13 cellular contexts compared by ENCODE assay signal in the genomic region with DNA sequence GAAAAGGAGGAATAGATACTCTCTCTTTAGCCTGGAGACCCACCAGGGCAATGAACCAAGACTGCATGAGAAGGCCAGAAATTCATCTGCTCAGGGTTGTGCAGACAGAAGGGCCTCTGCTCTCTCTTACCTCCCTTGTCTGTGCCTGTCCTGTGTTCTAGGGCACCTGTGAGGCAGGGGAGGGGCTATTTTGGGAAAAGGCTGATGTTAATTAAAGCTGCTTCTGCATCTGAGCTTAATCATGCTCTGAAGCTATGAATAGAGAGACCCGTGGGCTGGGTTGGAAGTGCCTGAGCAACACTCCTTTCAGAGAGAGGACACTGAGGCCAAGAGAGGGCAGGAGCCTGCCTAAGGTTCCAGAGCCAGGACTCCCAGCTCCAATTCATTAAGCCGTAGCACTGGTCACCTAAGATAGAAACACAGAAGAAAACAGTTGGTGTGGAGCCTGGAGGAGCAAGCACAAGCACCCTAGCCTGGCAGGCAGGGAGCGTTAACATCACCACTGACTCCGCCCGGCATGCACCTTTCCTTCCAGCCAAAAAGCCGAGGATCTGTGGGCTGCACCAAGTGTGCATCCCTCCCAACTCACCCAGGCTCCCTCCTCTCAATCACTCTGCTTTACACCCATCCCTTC. TPM values are rescaled to one million over a fixed set of nuclear protein-coding genes. Genes with fewer than 3 reads are reported as not detected.
DNase-seq lines count a peak whose midpoint lies in the region; ATAC-seq and TF ChIP-seq lines count a peak whose summit lies in the region.
"Had no signal": no experiment of that assay in that cellular context is flagged by ENCODE, and none has a peak within 500 bp of the region (broad histone marks: within the 10 kb centered on the region; RNA-seq: fewer than 3 reads in every experiment).

No MANE protein-coding gene starts in this region.

- H3K27ac ChIP-seq in left ventricle myocardium inferior (replicated peaks) (no peak overlapping the region), right atrium auricular region (no peak overlapping the region), colonic mucosa (no peak overlapping the region)

- intact Hi-C loops in left ventricle myocardium inferior (cut with micrococcal nuclease) (loop anchor here (2.0 kb wide), 1 partner anchor 91 kb away; no protein-coding TSS in a partner anchor), colonic mucosa (cut with DNase I) (loop anchor here (1.0 kb wide), 1 partner anchor 92 kb away; no protein-coding TSS in a partner anchor)

- no peak overlapping the region for H3K9ac ChIP-seq in colonic mucosa (ENCODE audit: low read depth in 2 of 2, low read length in 2 of 2)

- H3K27me3 ChIP-seq in left ventricle myocardium inferior (ENCODE audit: low read depth) (no peaks in the 10 kb centered on the region), right atrium auricular region (no peaks in the 10 kb centered on the region), colonic mucosa (no peaks in the 10 kb centered on the region)

- H3K36me3 ChIP-seq in left ventricle myocardium inferior (no peaks in the 10 kb centered on the region), right atrium auricular region (no peaks in the 10 kb centered on the region), colonic mucosa (no peaks in the 10 kb centered on the region)

- peak; percentile 8 for ATAC-seq in HG03378 (IDR thresholded peaks at IDR 0.05; ENCODE audit: unreplicated experiment)
- ATAC-seq in HG02623 (IDR thresholded peaks at IDR 0.05; ENCODE audit: unreplicated experiment), result no peak
- ATAC-seq in effector memory CD8-positive, alpha-beta T cell (replicated peaks), result no peak

- H3K36me3 Mint-ChIP-seq in effector memory CD8-positive, alpha-beta T cell (ENCODE audit: insufficient read depth), result peaks cover 12% of the 10 kb centered on the region

- H3K9me3 ChIP-seq in left ventricle myocardium inferior (replicated peaks) (no peaks in the 10 kb centered on the region), right atrium auricular region (no peaks in the 10 kb centered on the region), colonic mucosa (no peaks in the 10 kb centered on the region)

- H3K4me1 Mint-ChIP-seq in effector memory CD8-positive, alpha-beta T cell (ENCODE audit: low read depth in 2 of 2), result peaks cover 43 to 47% of the 10 kb centered on the region in 2 donors

- H3K4me3 ChIP-seq in left ventricle myocardium inferior (no peak overlapping the region), right atrium auricular region (no peak overlapping the region), colonic mucosa (no peak overlapping the region)
- H3K4me3 ChIP-seq: smooth muscle cell had no signal

- H3K27ac Mint-ChIP-seq in effector memory CD8-positive, alpha-beta T cell, result no peak overlapping the region
- H3K27ac Mint-ChIP-seq: activated CD8-positive, alpha-beta T cell treated with anti-CD3 and anti-CD28 coated beads for 36 hours; activated naive CD8-positive, alpha-beta T cell had no signal

- no peaks in the 10 kb centered on the region for H3K27me3 Mint-ChIP-seq in effector memory CD8-positive, alpha-beta T cell
- H3K27me3 Mint-ChIP-seq: activated naive CD8-positive, alpha-beta T cell had no signal

- H3K4me1 ChIP-seq in left ventricle myocardium inferior (peaks cover 20% of the 10 kb centered on the region), right atrium auricular region (peaks cover 0 to 21% of the 10 kb centered on the region in 2 donors), colonic mucosa (no peaks in the 10 kb centered on the region)

- DNase-seq in left ventricle myocardium inferior (no peak), right atrium auricular region (ENCODE audit: low spot score) (no peak), colonic mucosa (no peak), superior temporal gyrus (ENCODE audit: extremely low spot score) (peak; percentile 27), mucosa of gallbladder (ENCODE audit: low spot score) (no peak)
- DNase-seq in effector memory CD8-positive, alpha-beta T cell, result no peak
- DNase-seq: NCI-H1436 treated with DMSO at 0.1 percent for 48 hours had no signal

- TF ChIP-seq CTCF in left ventricle myocardium inferior (IDR thresholded peaks at IDR 0.05; ENCODE audit: borderline replicate concordance), result peak; percentile 12
- TF ChIP-seq CTCF in right atrium auricular region (IDR thresholded peaks at IDR 0.05), result no peak
- TF ChIP-seq CTCF in colonic mucosa (IDR thresholded peaks at IDR 0.05), result peak; percentile 13

- no peak overlapping the region for H3K4me3 Mint-ChIP-seq in effector memory CD8-positive, alpha-beta T cell
- H3K4me3 Mint-ChIP-seq: activated CD8-positive, alpha-beta T cell treated with anti-CD3 and anti-CD28 coated beads for 36 hours; activated naive CD8-positive, alpha-beta T cell had no signal

- no peaks in the 10 kb centered on the region for H3K9me3 Mint-ChIP-seq in effector memory CD8-positive, alpha-beta T cell

RNA-seq across cellular contexts. Expression of a gene that starts 31.4 kb away (rescaled TPM):
- 55.3 TPM for total RNA-seq in left ventricle myocardium inferior
- total RNA-seq in right atrium auricular region, result 100 to 1,000 TPM in 1 of 2 donors, 10 to 100 TPM in 1; 80.0 to 123 TPM
- 10 to 100 TPM; 49.0 to 49.2 TPM for total RNA-seq in colonic mucosa
- 35.3 TPM for total RNA-seq in mucosa of gallbladder

RNA-seq across cellular contexts. Expression of a gene that starts 43.2 kb away (rescaled TPM):
- total RNA-seq in left ventricle myocardium inferior (not detected), right atrium auricular region (not detected), colonic mucosa (1 to 10 TPM; 3.4 to 5.9 TPM), mucosa of gallbladder (0.17 TPM)
- total RNA-seq: HT1080, smooth muscle cell had no signal

RNA-seq across cellular contexts. Expression of a gene that starts 47.2 kb away (rescaled TPM):
- total RNA-seq in left ventricle myocardium inferior, result 110 TPM
- total RNA-seq in right atrium auricular region, result 10 to 100 TPM; 54.3 to 73.6 TPM
- total RNA-seq in colonic mucosa, result 100 to 1,000 TPM; 146 to 155 TPM
- total RNA-seq in mucosa of gallbladder, result 101 TPM

RNA-seq across cellular contexts. Expression of a gene that starts 51.4 kb away (rescaled TPM):
- total RNA-seq in left ventricle myocardium inferior (20.9 TPM), right atrium auricular region (10 to 100 TPM; 30.1 to 35.4 TPM), colonic mucosa (1 to 10 TPM; 2.2 to 7.4 TPM), mucosa of gallbladder (9.4 TPM)
- total RNA-seq: smooth muscle cell had no signal

Comparison
In these comparisons a context has a peak if more than half of its experiments do, and no peak if none do; other contexts are left out.
1. CTCF ChIP-seq: peak in left ventricle myocardium inferior (single experiment) and colonic mucosa (single experiment); none in right atrium auricular region (0 of 2).